ENCODE assay signal across 10 cellular contexts in the genomic region with DNA sequence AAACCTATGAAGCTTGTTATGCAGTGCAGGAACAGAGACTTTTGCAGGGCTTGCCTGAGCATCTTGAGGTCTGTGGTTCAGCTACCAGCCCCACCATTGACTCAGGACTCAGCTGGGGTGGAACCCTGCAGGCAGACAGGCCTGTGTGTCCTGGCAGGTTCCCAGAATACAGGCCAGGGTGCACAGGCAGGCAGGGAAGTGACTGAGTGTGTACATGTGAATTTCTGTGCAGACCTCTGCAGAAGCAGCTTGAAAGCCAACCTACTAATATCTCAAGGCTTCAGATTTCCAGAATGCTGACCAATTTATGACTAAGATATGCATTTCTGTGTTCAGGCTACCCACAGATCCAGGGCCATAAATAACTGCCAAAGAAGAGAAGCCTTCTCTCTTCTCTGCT.
DNase-seq lines count a peak whose midpoint lies in the region; ATAC-seq and TF ChIP-seq lines count a peak whose summit lies in the region.
"Had no signal": no experiment of that assay in that cellular context is flagged by ENCODE, and none has a peak within 500 bp of the region (broad histone marks: within the 10 kb centered on the region; RNA-seq: fewer than 3 reads in every experiment).

No MANE protein-coding gene starts in this region.

- no peak for TF ChIP-seq CTCF in OCI-LY1 (IDR thresholded peaks at IDR 0.05; ENCODE audit: low read length)
- no peak for TF ChIP-seq CTCF in choroid plexus epithelial cell (conservative IDR thresholded peaks at IDR 0.05; ENCODE audit: low read depth, low read length)

- H3K4me3 ChIP-seq in OCI-LY1 (ENCODE audit: low read depth, low read length, poor library complexity, severe bottlenecking) = no peak overlapping the region
- no peak overlapping the region for H3K4me3 ChIP-seq in choroid plexus epithelial cell (ENCODE audit: low read depth, low read length)
- H3K4me3 ChIP-seq: psoas muscle had no signal

- no peak for ATAC-seq in stimulated activated memory B cell treated with anti-CD40 and anti-IgM and Interleukin-4, amounts not matched to agents 10 μg/mL and 1 μg/mL and 100 μg/mL, for 72 hours

- no peak overlapping the region for H2AFZ ChIP-seq in OCI-LY1 (ENCODE audit: low read length)

- peak; percentile 22 for DNase-seq in activated CD4-positive, alpha-beta memory T cell treated with anti-CD3 and anti-CD28 coated beads for 36 hours
- DNase-seq in activated CD4-positive, alpha-beta memory T cell treated with anti-CD3 and anti-CD28 coated beads, Interleukin-2, amount 10 ng/mL, durations not matched to agents 7 days and 5 days = no peak
- DNase-seq in choroid plexus epithelial cell (ENCODE audit: low read depth) (peak; percentile 95), amygdala (lab: John Stamatoyannopoulos, UW) (no peak), superior temporal gyrus (ENCODE audit: extremely low spot score) (no peak), NCI-H1105 treated with DMSO at 0.1 percent for 48 hours (lab: John Stamatoyannopoulos, UW) (no peak)
- DNase-seq: activated CD4-positive, CD25-positive, alpha-beta regulatory T cell treated with anti-CD3 and anti-CD28 coated beads, Interleukin-2, amount 50 U/mL, for 72 hours; psoas muscle had no signal

- H3K9ac ChIP-seq in OCI-LY1 (ENCODE audit: low read length) = peak overlapping the region; percentile 58; the same call in 1 of the 2 replicates

- CTCF ChIA-PET in activated CD4-positive, alpha-beta memory T cell treated with anti-CD3 and anti-CD28 coated beads for 36 hours (lab: Charles Lee) = no interaction called here
- CTCF ChIA-PET in activated CD4-positive, alpha-beta memory T cell treated with anti-CD3 and anti-CD28 coated beads, Interleukin-2, amount 10 ng/mL, durations not matched to agents 7 days and 5 days (lab: Charles Lee) = no interaction called here

- peaks cover 90% of the 10 kb centered on the region for H3K4me1 ChIP-seq in OCI-LY1 (ENCODE audit: insufficient read depth, low read length, severe bottlenecking)

- H3K27ac ChIP-seq in OCI-LY1 (ENCODE audit: low read depth, low read length, poor library complexity, severe bottlenecking) = peak overlapping the region; percentile 100
- H3K27ac ChIP-seq: psoas muscle had no signal

- H3K4me2 ChIP-seq in OCI-LY1 (ENCODE audit: low read length) = peak overlapping the region; percentile 52; the same call in 1 of the 2 replicates

- no peaks in the 10 kb centered on the region for H4K20me1 ChIP-seq in OCI-LY1 (ENCODE audit: insufficient read depth, low read length)

- no peaks in the 10 kb centered on the region for H3K9me3 ChIP-seq in OCI-LY1 (ENCODE audit: low read length)
- H3K9me3 ChIP-seq: psoas muscle had no signal

- H3K9me3 Mint-ChIP-seq in activated CD4-positive, alpha-beta memory T cell treated with anti-CD3 and anti-CD28 coated beads for 36 hours = no peaks in the 10 kb centered on the region
- no peaks in the 10 kb centered on the region for H3K9me3 Mint-ChIP-seq in activated CD4-positive, alpha-beta memory T cell treated with anti-CD3 and anti-CD28 coated beads, Interleukin-2, amount 10 ng/mL, durations not matched to agents 7 days and 5 days
- H3K9me3 Mint-ChIP-seq in stimulated activated memory B cell treated with anti-CD40 and anti-IgM and Interleukin-4, amounts not matched to agents 10 μg/mL and 1 μg/mL and 100 μg/mL, for 72 hours = peaks cover 2% of the 10 kb centered on the region

- no peaks in the 10 kb centered on the region for H3K36me3 ChIP-seq in OCI-LY1 (ENCODE audit: insufficient read depth, low read length)

- POLR2A ChIA-PET in activated CD4-positive, alpha-beta memory T cell treated with anti-CD3 and anti-CD28 coated beads for 36 hours (lab: Charles Lee) = no interaction called here
- POLR2A ChIA-PET in activated CD4-positive, alpha-beta memory T cell treated with anti-CD3 and anti-CD28 coated beads, Interleukin-2, amount 10 ng/mL, durations not matched to agents 7 days and 5 days (lab: Charles Lee) = no interaction called here

- no peaks in the 10 kb centered on the region for H3K36me3 Mint-ChIP-seq in activated CD4-positive, alpha-beta memory T cell treated with anti-CD3 and anti-CD28 coated beads for 36 hours
- H3K36me3 Mint-ChIP-seq in activated CD4-positive, alpha-beta memory T cell treated with anti-CD3 and anti-CD28 coated beads, Interleukin-2, amount 10 ng/mL, durations not matched to agents 7 days and 5 days (ENCODE audit: low read depth) = no peaks in the 10 kb centered on the region
- H3K36me3 Mint-ChIP-seq in stimulated activated memory B cell treated with anti-CD40 and anti-IgM and Interleukin-4, amounts not matched to agents 10 μg/mL and 1 μg/mL and 100 μg/mL, for 72 hours = no peaks in the 10 kb centered on the region

- H3K9me2 ChIP-seq in OCI-LY1 (ENCODE audit: low read depth, low read length) = no peaks in the 10 kb centered on the region

- peaks cover 18% of the 10 kb centered on the region for H3K4me1 Mint-ChIP-seq in activated CD4-positive, alpha-beta memory T cell treated with anti-CD3 and anti-CD28 coated beads for 36 hours (ENCODE audit: low read depth)
- peaks cover 3% of the 10 kb centered on the region for H3K4me1 Mint-ChIP-seq in activated CD4-positive, alpha-beta memory T cell treated with anti-CD3 and anti-CD28 coated beads, Interleukin-2, amount 10 ng/mL, durations not matched to agents 7 days and 5 days
- peaks cover 56% of the 10 kb centered on the region for H3K4me1 Mint-ChIP-seq in stimulated activated memory B cell treated with anti-CD40 and anti-IgM and Interleukin-4, amounts not matched to agents 10 μg/mL and 1 μg/mL and 100 μg/mL, for 72 hours

- H3K27me3 ChIP-seq in OCI-LY1 (ENCODE audit: insufficient read depth, low read length) = no peaks in the 10 kb centered on the region

- H3K79me2 ChIP-seq in OCI-LY1 (ENCODE audit: insufficient read depth, low read length) = no peaks in the 10 kb centered on the region

- H3K4me3 Mint-ChIP-seq in activated CD4-positive, alpha-beta memory T cell treated with anti-CD3 and anti-CD28 coated beads for 36 hours = no peak overlapping the region
- no peak overlapping the region for H3K4me3 Mint-ChIP-seq in activated CD4-positive, alpha-beta memory T cell treated with anti-CD3 and anti-CD28 coated beads, Interleukin-2, amount 10 ng/mL, durations not matched to agents 7 days and 5 days
- no peak overlapping the region for H3K4me3 Mint-ChIP-seq in stimulated activated memory B cell treated with anti-CD40 and anti-IgM and Interleukin-4, amounts not matched to agents 10 μg/mL and 1 μg/mL and 100 μg/mL, for 72 hours

- H3K27ac Mint-ChIP-seq in activated CD4-positive, alpha-beta memory T cell treated with anti-CD3 and anti-CD28 coated beads for 36 hours = no peak overlapping the region
- no peak overlapping the region for H3K27ac Mint-ChIP-seq in activated CD4-positive, alpha-beta memory T cell treated with anti-CD3 and anti-CD28 coated beads, Interleukin-2, amount 10 ng/mL, durations not matched to agents 7 days and 5 days
- peak overlapping the region; percentile 91 for H3K27ac Mint-ChIP-seq in stimulated activated memory B cell treated with anti-CD40 and anti-IgM and Interleukin-4, amounts not matched to agents 10 μg/mL and 1 μg/mL and 100 μg/mL, for 72 hours

- intact Hi-C loops in activated CD4-positive, alpha-beta memory T cell treated with anti-CD3 and anti-CD28 coated beads for 36 hours (cut with micrococcal nuclease) = no loop called here

- H3F3A ChIP-seq in OCI-LY1 (ENCODE audit: insufficient read depth, low read length) = peaks cover 8% of the 10 kb centered on the region; the same call in 1 of the 2 replicates

- H3K27me3 Mint-ChIP-seq in activated CD4-positive, alpha-beta memory T cell treated with anti-CD3 and anti-CD28 coated beads for 36 hours = no peaks in the 10 kb centered on the region
- H3K27me3 Mint-ChIP-seq in activated CD4-positive, alpha-beta memory T cell treated with anti-CD3 and anti-CD28 coated beads, Interleukin-2, amount 10 ng/mL, durations not matched to agents 7 days and 5 days = peaks cover 2% of the 10 kb centered on the region
- no peaks in the 10 kb centered on the region for H3K27me3 Mint-ChIP-seq in stimulated activated memory B cell treated with anti-CD40 and anti-IgM and Interleukin-4, amounts not matched to agents 10 μg/mL and 1 μg/mL and 100 μg/mL, for 72 hours

Comparison
In these comparisons a context has a peak if more than half of its experiments do, and no peak if none do; other contexts are left out.
1. DNase-seq: peak in activated CD4-positive, alpha-beta memory T cell treated with anti-CD3 and anti-CD28 coated beads for 36 hours (single experiment) and choroid plexus epithelial cell (single experiment); none in activated CD4-positive, alpha-beta memory T cell treated with anti-CD3 and anti-CD28 coated beads, Interleukin-2, amount 10 ng/mL, durations not matched to agents 7 days and 5 days (single experiment), amygdala (0 of 56), superior temporal gyrus (single experiment) and NCI-H1105 treated with DMSO at 0.1 percent for 48 hours (single experiment).